In the genomic region with DNA sequence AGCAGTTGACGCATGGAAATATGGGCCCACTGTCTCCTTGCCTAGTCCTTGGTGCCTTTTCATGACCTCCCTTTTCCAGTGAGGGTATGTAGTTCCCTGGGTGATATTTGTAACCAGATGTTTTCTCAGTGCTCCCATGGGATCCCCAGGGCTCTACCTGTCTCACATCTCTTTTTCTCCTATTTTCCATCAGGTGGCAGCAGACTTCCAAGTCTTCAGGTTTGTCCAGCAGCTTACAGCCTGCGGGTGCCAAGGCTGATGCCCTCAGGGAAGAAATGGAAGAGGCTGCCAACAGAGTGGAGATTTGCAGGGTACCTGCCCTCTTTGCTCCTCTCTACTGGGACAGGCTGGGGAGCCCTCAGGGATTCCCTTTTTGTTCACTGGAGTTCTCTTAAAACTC, we compare ENCODE assay signal across 10 cellular contexts.
DNase-seq lines count a peak whose midpoint lies in the region; ATAC-seq, FAIRE-seq and TF ChIP-seq lines count a peak whose summit lies in the region.
"Had no signal": no experiment of that assay in that cellular context is flagged by ENCODE, and none has a peak within 500 bp of the region (broad histone marks: within the 10 kb centered on the region; RNA-seq: fewer than 3 reads in every experiment).

No MANE protein-coding gene starts in this region.

- TF ChIP-seq CTCF in DOHH2 (IDR thresholded peaks at IDR 0.05; ENCODE audit: low read depth, low read length, poor library complexity, severe bottlenecking) (peak; percentile 30), WERI-Rb-1 (IDR thresholded peaks at IDR 0.05; ENCODE audit: low read depth, low read length) (peak; percentile 36; the same call in 1 of the 2 replicates)

- H3K79me2 ChIP-seq in DOHH2 (ENCODE audit: control insufficient read depth, low read length) = no peaks in the 10 kb centered on the region

- peaks cover 15% of the 10 kb centered on the region for H3K4me1 ChIP-seq in DOHH2 (ENCODE audit: control insufficient read depth, low read length)
- H3K4me1 ChIP-seq: Peyer's patch had no signal

- no peak overlapping the region for H3K4me2 ChIP-seq in DOHH2 (ENCODE audit: low read length)

- no peak overlapping the region for H3K27ac ChIP-seq in DOHH2 (ENCODE audit: low read depth, low read length)
- no peak overlapping the region for H3K27ac ChIP-seq in WERI-Rb-1
- H3K27ac ChIP-seq: Peyer's patch had no signal

- no peaks in the 10 kb centered on the region for H3K9me2 ChIP-seq in DOHH2 (replicated peaks; ENCODE audit: control insufficient read depth, low read length)

- H3F3A ChIP-seq in DOHH2 (ENCODE audit: control insufficient read depth, insufficient read depth) = no peaks in the 10 kb centered on the region

- H3K9me3 ChIP-seq in DOHH2 (ENCODE audit: control insufficient read depth, insufficient read depth, low read length) (no peaks in the 10 kb centered on the region), WERI-Rb-1 (ENCODE audit: severe bottlenecking) (no peaks in the 10 kb centered on the region)
- H3K9me3 ChIP-seq: Peyer's patch had no signal

- no peak for FAIRE-seq in HTR-8/SVneo (lab: Jason Lieb, UNC)

- no peak for ATAC-seq in HG02840 (IDR thresholded peaks at IDR 0.05; ENCODE audit: low FRiP score, unreplicated experiment)
- no peak for ATAC-seq in GM18519 (IDR thresholded peaks at IDR 0.05; ENCODE audit: low FRiP score, unreplicated experiment)
- no peak for ATAC-seq in GM21619 (IDR thresholded peaks at IDR 0.05; ENCODE audit: unreplicated experiment)

- H4K20me1 ChIP-seq in DOHH2 (ENCODE audit: control insufficient read depth, insufficient read depth, low read depth, low read length) = no peaks in the 10 kb centered on the region

- no peak overlapping the region for H3K4me3 ChIP-seq in DOHH2 (ENCODE audit: low read length)
- no peak overlapping the region for H3K4me3 ChIP-seq in WERI-Rb-1 (ENCODE audit: low read depth, low read length)
- H3K4me3 ChIP-seq: Peyer's patch had no signal

- no peaks in the 10 kb centered on the region for H3K36me3 ChIP-seq in DOHH2 (ENCODE audit: control insufficient read depth, low read length)
- H3K36me3 ChIP-seq in WERI-Rb-1 = peaks cover 6% of the 10 kb centered on the region
- H3K36me3 ChIP-seq: Peyer's patch had no signal

- DNase-seq in HTR-8/SVneo (ENCODE audit: insufficient read length, low spot score) (peak; percentile 3), WERI-Rb-1 (no peak), left kidney (ENCODE audit: low read depth, low spot score) (peak; percentile 4), SKM-1 treated with dmso at 0.1 percent for 144 hours (lab: John Stamatoyannopoulos, UW; ENCODE audit: unreplicated experiment) (no peak)
- DNase-seq: activated CD4-positive, alpha-beta T cell treated with anti-CD3 and anti-CD28 coated beads, Interleukin-2, amount 50 U/mL, for 4 hours; Peyer's patch had no signal

- H3K27me3 ChIP-seq in DOHH2 (ENCODE audit: control insufficient read depth, low read length) (no peaks in the 10 kb centered on the region), WERI-Rb-1 (ENCODE audit: insufficient read depth, low read depth, severe bottlenecking) (no peaks in the 10 kb centered on the region)
- H3K27me3 ChIP-seq: Peyer's patch had no signal

Comparison
In these comparisons a context has a peak if more than half of its experiments do, and no peak if none do; other contexts are left out.
1. DNase-seq: peak in HTR-8/SVneo (single experiment) and left kidney (single experiment); none in WERI-Rb-1 (single experiment) and SKM-1 treated with dmso at 0.1 percent for 144 hours (single experiment).